Comparison of ENCODE assay signal across 12 cellular contexts in the genomic region with DNA sequence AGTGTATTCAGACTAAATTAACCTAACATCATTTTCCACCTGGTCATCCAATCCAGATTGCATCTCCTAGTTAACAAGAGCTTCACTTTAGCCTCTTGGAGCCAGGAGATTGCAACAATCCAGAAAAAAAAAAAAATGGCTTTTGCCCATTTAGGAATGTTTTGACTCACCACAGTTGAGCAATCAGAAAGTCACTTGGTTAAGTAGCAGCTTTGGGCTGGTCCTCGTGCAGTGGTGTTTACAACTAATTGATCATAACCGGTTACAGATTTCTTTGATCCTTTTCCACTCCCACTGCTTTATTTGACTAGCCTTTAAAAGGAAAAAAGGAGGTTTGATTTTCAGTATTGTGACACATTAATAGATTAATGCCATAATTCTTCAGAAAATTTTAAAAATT.
DNase-seq lines count a peak whose midpoint lies in the region; ATAC-seq and TF ChIP-seq lines count a peak whose summit lies in the region.
"Had no signal": no experiment of that assay in that cellular context is flagged by ENCODE, and none has a peak within 500 bp of the region (broad histone marks: within the 10 kb centered on the region; RNA-seq: fewer than 3 reads in every experiment).

No MANE protein-coding gene starts in this region.

- TF ChIP-seq POLR2A in gastrocnemius medialis (IDR thresholded peaks at IDR 0.05): no peak

- in situ Hi-C loops in gastrocnemius medialis (cut with MboI; ENCODE audit: low sequenced_read_pairs in 4 of 4): no loop called here

- no peaks in the 10 kb centered on the region for H3K36me3 ChIP-seq in gastrocnemius medialis

- H3K9me3 ChIP-seq in gastrocnemius medialis: no peaks in the 10 kb centered on the region

- H3K36me3 Mint-ChIP-seq in activated naive CD4-positive, alpha-beta T cell treated with anti-CD3 and anti-CD28 coated beads, Interleukin-2, amount 50 U/mL, for 72 hours: no peaks in the 10 kb centered on the region

- H3K27me3 ChIP-seq in gastrocnemius medialis: no peaks in the 10 kb centered on the region

- no peaks in the 10 kb centered on the region for H3K4me1 ChIP-seq in gastrocnemius medialis

- peak overlapping the region in 1 of 4 donors; percentile 22 for H3K27ac ChIP-seq in gastrocnemius medialis
- H3K27ac ChIP-seq in caudate nucleus (ENCODE audit: low read depth, low read length): no peak overlapping the region
- H3K27ac ChIP-seq: 22Rv1 had no signal

- no peaks in the 10 kb centered on the region for H3K9me3 Mint-ChIP-seq in activated naive CD4-positive, alpha-beta T cell treated with anti-CD3 and anti-CD28 coated beads, Interleukin-2, amount 50 U/mL, for 72 hours

- no peak overlapping the region for H3K4me3 ChIP-seq in gastrocnemius medialis

- no peak overlapping the region for H3K27ac Mint-ChIP-seq in activated naive CD4-positive, alpha-beta T cell treated with anti-CD3 and anti-CD28 coated beads, Interleukin-2, amount 50 U/mL, for 72 hours

- intact Hi-C loops in gastrocnemius medialis (cut with DNase I; ENCODE audit: low total_unique reads): no loop called here

- peak; percentile 5 for DNase-seq in DMS 273 (lab: John Stamatoyannopoulos, UW; ENCODE audit: unreplicated experiment)
- DNase-seq in DMS 273 treated with DMSO at 0.1 percent for 48 hours (lab: John Stamatoyannopoulos, UW): no peak
- peak; percentile 5 for DNase-seq in NCI-H460 (ENCODE audit: extremely low read depth, low read depth)
- peak; percentile 92 for DNase-seq in fibroblast of gingiva (ENCODE audit: low read depth)
- DNase-seq in gastrocnemius medialis: peak in 1 of 2 donors; percentile 33
- DNase-seq in activated naive CD4-positive, alpha-beta T cell treated with anti-CD3 and anti-CD28 coated beads, Interleukin-2, amount 50 U/mL, for 72 hours (ENCODE audit: low spot score in 2 of 2): no peak
- no peak for DNase-seq in caudate nucleus (lab: John Stamatoyannopoulos, UW)
- DNase-seq: activated CD4-positive, alpha-beta T cell treated with anti-CD3 and anti-CD28 coated beads, Interleukin-2, amount 50 U/mL, for 48 hours; GOT3 had no signal

- no peak for TF ChIP-seq CTCF in gastrocnemius medialis (IDR thresholded peaks at IDR 0.05 in 4 of 5, conservative IDR thresholded peaks at IDR 0.05 in 1 of 5)

- ATAC-seq in gastrocnemius medialis: peak; percentile 72 to 77
- no peak for ATAC-seq in activated naive CD4-positive, alpha-beta T cell treated with anti-CD3 and anti-CD28 coated beads, Interleukin-2, amount 50 U/mL, for 72 hours
- ATAC-seq in HG03354 (IDR thresholded peaks at IDR 0.05; ENCODE audit: poor library complexity, severe bottlenecking, unreplicated experiment): no peak
- ATAC-seq: Right ventricle myocardium inferior had no signal

Comparison
In these comparisons a context has a peak if more than half of its experiments do, and no peak if none do; other contexts are left out.
1. DNase-seq: peak in DMS 273 (single experiment), NCI-H460 (single experiment) and fibroblast of gingiva (single experiment); none in DMS 273 treated with DMSO at 0.1 percent for 48 hours (single experiment), activated naive CD4-positive, alpha-beta T cell treated with anti-CD3 and anti-CD28 coated beads, Interleukin-2, amount 50 U/mL, for 72 hours (0 of 2) and caudate nucleus (0 of 61).
2. ATAC-seq: peak in gastrocnemius medialis (2 of 2); none in activated naive CD4-positive, alpha-beta T cell treated with anti-CD3 and anti-CD28 coated beads, Interleukin-2, amount 50 U/mL, for 72 hours (0 of 2) and HG03354 (single experiment).